13 cellular contexts compared by ENCODE assay signal in the genomic region with DNA sequence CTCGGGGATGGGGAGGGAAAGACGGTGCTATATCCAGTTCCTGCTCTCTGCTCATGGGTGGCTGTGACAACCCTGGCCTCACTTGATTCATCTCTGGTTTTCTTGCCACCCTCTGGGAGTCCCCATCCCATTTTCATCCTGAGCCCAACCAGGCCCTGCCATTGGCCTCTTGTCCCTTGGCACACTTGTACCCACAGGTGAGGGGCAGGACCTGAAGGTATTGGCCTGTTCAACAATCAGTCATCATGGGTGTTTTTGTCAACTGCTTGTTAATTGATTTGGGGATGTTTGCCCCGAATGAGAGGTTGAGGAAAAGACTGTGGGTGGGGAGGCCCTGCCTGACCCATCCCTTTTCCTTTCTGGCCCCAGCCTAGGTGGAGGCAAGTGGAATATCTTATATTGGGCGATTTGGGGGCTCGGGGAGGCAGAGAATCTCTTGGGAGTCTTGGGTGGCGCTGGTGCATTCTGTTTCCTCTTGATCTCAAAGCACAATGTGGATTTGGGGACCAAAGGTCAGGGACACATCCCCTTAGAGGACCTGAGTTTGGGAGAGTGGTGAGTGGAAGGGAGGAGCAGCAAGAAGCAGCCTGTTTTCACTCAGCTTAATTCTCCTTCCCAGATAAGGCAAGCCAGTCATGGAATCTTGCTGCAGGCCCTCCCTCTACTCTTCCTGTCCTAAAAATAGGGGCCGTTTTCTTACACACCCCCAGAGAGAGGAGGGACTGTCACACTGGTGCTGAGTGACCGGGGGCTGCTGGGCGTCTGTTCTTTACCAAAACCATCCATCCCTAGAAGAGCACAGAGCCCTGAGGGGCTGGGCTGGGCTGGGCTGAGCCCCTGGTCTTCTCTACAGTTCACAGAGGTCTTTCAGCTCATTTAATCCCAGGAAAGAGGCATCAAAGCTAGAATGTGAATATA. TPM values are rescaled to one million over a fixed set of nuclear protein-coding genes. Genes with fewer than 3 reads are reported as not detected.
DNase-seq lines count a peak whose midpoint lies in the region; ATAC-seq and TF ChIP-seq lines count a peak whose summit lies in the region.
"Had no signal": no experiment of that assay in that cellular context is flagged by ENCODE, and none has a peak within 500 bp of the region (broad histone marks: within the 10 kb centered on the region; RNA-seq: fewer than 3 reads in every experiment).

No MANE protein-coding gene starts in this region.

- peaks cover 34% of the 10 kb centered on the region for H3K4me1 Mint-ChIP-seq in activated T-cell treated with anti-CD3 and anti-CD28 coated beads, Interleukin-2, amount 50 U/mL, for 72 hours (ENCODE audit: low read depth)
- peaks cover 24% of the 10 kb centered on the region for H3K4me1 Mint-ChIP-seq in activated T-cell treated with anti-CD3 and anti-CD28 coated beads, Interleukin-2, amount 50 U/mL, for 4 hours (ENCODE audit: low read depth)
- H3K4me1 Mint-ChIP-seq in naive thymus-derived CD8-positive, alpha-beta T cell = peaks cover 27 to 48% (median 31%) of the 10 kb centered on the region in 4 donors

- DNase-seq in activated T-cell treated with anti-CD3 and anti-CD28 coated beads, Interleukin-2, amount 50 U/mL, for 72 hours = no peak
- no peak for DNase-seq in activated T-cell treated with anti-CD3 and anti-CD28 coated beads, Interleukin-2, amount 50 U/mL, for 4 hours
- DNase-seq in naive thymus-derived CD8-positive, alpha-beta T cell = no peak
- DNase-seq in upper lobe of right lung (peak; percentile 35), GM19238 (ENCODE audit: insufficient read length, low spot score) (no peak), foreskin fibroblast (no peak)
- DNase-seq: activated naive CD4-positive, alpha-beta T cell treated with Interleukin-2 at 50 U/mL for 16 hours; NCI-H1048; NK-92 treated with Interleukin-12 subunit alpha and Interleukin-12 subunit beta, amount 100 ng/mL, for 24 hours had no signal

- H3K9me3 Mint-ChIP-seq in activated T-cell treated with anti-CD3 and anti-CD28 coated beads, Interleukin-2, amount 50 U/mL, for 72 hours = no peaks in the 10 kb centered on the region
- H3K9me3 Mint-ChIP-seq in activated T-cell treated with anti-CD3 and anti-CD28 coated beads, Interleukin-2, amount 50 U/mL, for 4 hours = no peaks in the 10 kb centered on the region
- no peaks in the 10 kb centered on the region for H3K9me3 Mint-ChIP-seq in naive thymus-derived CD8-positive, alpha-beta T cell

- peaks cover 0 to 9% of the 10 kb centered on the region in 2 donors for H3K36me3 Mint-ChIP-seq in activated T-cell treated with anti-CD3 and anti-CD28 coated beads, Interleukin-2, amount 50 U/mL, for 72 hours (ENCODE audit: insufficient read depth in 2 of 2)
- H3K36me3 Mint-ChIP-seq in activated T-cell treated with anti-CD3 and anti-CD28 coated beads, Interleukin-2, amount 50 U/mL, for 4 hours (ENCODE audit: insufficient read depth) = peaks cover 19% of the 10 kb centered on the region
- peaks cover 0 to 56% (median 12%) of the 10 kb centered on the region in 3 donors for H3K36me3 Mint-ChIP-seq in naive thymus-derived CD8-positive, alpha-beta T cell

- H3K27me3 ChIP-seq in upper lobe of right lung = no peaks in the 10 kb centered on the region

- POLR2A ChIA-PET in naive thymus-derived CD8-positive, alpha-beta T cell (lab: Charles Lee) = interaction anchor here (1.2 kb wide), 1 partner anchor 35 kb away, joined by 3 read pairs; no protein-coding TSS in a partner anchor

- no peak overlapping the region for H3K4me3 Mint-ChIP-seq in activated T-cell treated with anti-CD3 and anti-CD28 coated beads, Interleukin-2, amount 50 U/mL, for 72 hours
- H3K4me3 Mint-ChIP-seq in activated T-cell treated with anti-CD3 and anti-CD28 coated beads, Interleukin-2, amount 50 U/mL, for 4 hours = no peak overlapping the region
- H3K4me3 Mint-ChIP-seq in naive thymus-derived CD8-positive, alpha-beta T cell = no peak overlapping the region

- H3K4me1 ChIP-seq in upper lobe of right lung = peaks cover 15% of the 10 kb centered on the region

- no peaks in the 10 kb centered on the region for H3K27me3 Mint-ChIP-seq in activated T-cell treated with anti-CD3 and anti-CD28 coated beads, Interleukin-2, amount 50 U/mL, for 72 hours (ENCODE audit: low read depth)
- H3K27me3 Mint-ChIP-seq in activated T-cell treated with anti-CD3 and anti-CD28 coated beads, Interleukin-2, amount 50 U/mL, for 4 hours (ENCODE audit: low read depth) = no peaks in the 10 kb centered on the region
- no peaks in the 10 kb centered on the region for H3K27me3 Mint-ChIP-seq in naive thymus-derived CD8-positive, alpha-beta T cell

- H3K9me3 ChIP-seq in upper lobe of right lung = no peaks in the 10 kb centered on the region

- H3K27ac ChIP-seq in cingulate gyrus (ENCODE audit: low read depth, low read length) = peak overlapping the region; percentile 29
- no peak overlapping the region for H3K27ac ChIP-seq in upper lobe of right lung

- ATAC-seq in activated T-cell treated with anti-CD3 and anti-CD28 coated beads, Interleukin-2, amount 50 U/mL, for 72 hours (replicated peaks in 1 of 2) = no peak
- no peak for ATAC-seq in activated T-cell treated with anti-CD3 and anti-CD28 coated beads, Interleukin-2, amount 50 U/mL, for 4 hours
- ATAC-seq in naive thymus-derived CD8-positive, alpha-beta T cell = no peak
- ATAC-seq in upper lobe of right lung (no peak), HG02678 (IDR thresholded peaks at IDR 0.05; ENCODE audit: unreplicated experiment) (no peak)

- intact Hi-C loops in upper lobe of right lung (cut with DNase I) = no loop called here

- H3K36me3 ChIP-seq in upper lobe of right lung = peaks cover 54% of the 10 kb centered on the region

- peak overlapping the region; percentile 55 for H3K27ac Mint-ChIP-seq in activated T-cell treated with anti-CD3 and anti-CD28 coated beads, Interleukin-2, amount 50 U/mL, for 72 hours
- H3K27ac Mint-ChIP-seq in naive thymus-derived CD8-positive, alpha-beta T cell = peak overlapping the region; percentile 3 to 85 (median 76)

- TF ChIP-seq CTCF in upper lobe of right lung (IDR thresholded peaks at IDR 0.05) (no peak), foreskin fibroblast (IDR thresholded peaks at IDR 0.05; ENCODE audit: low read depth, low read length) (no peak)

- H3K4me3 ChIP-seq in upper lobe of right lung (no peak overlapping the region), foreskin fibroblast (ENCODE audit: low read depth in 1 of 2, low read length in 2 of 2) (no peak overlapping the region)

RNA-seq across cellular contexts. Expression of a gene that starts 46.6 kb away (rescaled TPM):
- under 1 TPM in 1 of 2 donors, not detected in 1; 0.16 TPM for total RNA-seq in activated T-cell treated with anti-CD3 and anti-CD28 coated beads, Interleukin-2, amount 50 U/mL, for 72 hours
- under 1 TPM in 1 of 3 donors, not detected in 2; 0.08 TPM for total RNA-seq in activated T-cell treated with anti-CD3 and anti-CD28 coated beads, Interleukin-2, amount 50 U/mL, for 4 hours
- under 1 TPM in 1 of 2 experiments, not detected in 1; 0.22 TPM for total RNA-seq in naive thymus-derived CD8-positive, alpha-beta T cell
- not detected for polyA plus RNA-seq in naive thymus-derived CD8-positive, alpha-beta T cell
- total RNA-seq in upper lobe of right lung = not detected
- polyA plus RNA-seq: esophagus, keratinocyte had no signal

RNA-seq across cellular contexts. Expression of a gene that starts 50.8 kb away (rescaled TPM):
- total RNA-seq in activated T-cell treated with anti-CD3 and anti-CD28 coated beads, Interleukin-2, amount 50 U/mL, for 72 hours = 100 to 1,000 TPM; 160 to 172 TPM
- total RNA-seq in activated T-cell treated with anti-CD3 and anti-CD28 coated beads, Interleukin-2, amount 50 U/mL, for 4 hours = 100 to 1,000 TPM in 1 of 3 donors, 10 to 100 TPM in 2; 74.7 to 109 (median 88.2) TPM
- 100 to 1,000 TPM; 103 to 107 TPM for total RNA-seq in naive thymus-derived CD8-positive, alpha-beta T cell
- polyA plus RNA-seq in naive thymus-derived CD8-positive, alpha-beta T cell = 10 to 100 TPM; 50.1 to 53.1 (median 52.0) TPM
- total RNA-seq in upper lobe of right lung = 158 TPM
